8 cellular contexts compared by ENCODE assay signal in the genomic region with DNA sequence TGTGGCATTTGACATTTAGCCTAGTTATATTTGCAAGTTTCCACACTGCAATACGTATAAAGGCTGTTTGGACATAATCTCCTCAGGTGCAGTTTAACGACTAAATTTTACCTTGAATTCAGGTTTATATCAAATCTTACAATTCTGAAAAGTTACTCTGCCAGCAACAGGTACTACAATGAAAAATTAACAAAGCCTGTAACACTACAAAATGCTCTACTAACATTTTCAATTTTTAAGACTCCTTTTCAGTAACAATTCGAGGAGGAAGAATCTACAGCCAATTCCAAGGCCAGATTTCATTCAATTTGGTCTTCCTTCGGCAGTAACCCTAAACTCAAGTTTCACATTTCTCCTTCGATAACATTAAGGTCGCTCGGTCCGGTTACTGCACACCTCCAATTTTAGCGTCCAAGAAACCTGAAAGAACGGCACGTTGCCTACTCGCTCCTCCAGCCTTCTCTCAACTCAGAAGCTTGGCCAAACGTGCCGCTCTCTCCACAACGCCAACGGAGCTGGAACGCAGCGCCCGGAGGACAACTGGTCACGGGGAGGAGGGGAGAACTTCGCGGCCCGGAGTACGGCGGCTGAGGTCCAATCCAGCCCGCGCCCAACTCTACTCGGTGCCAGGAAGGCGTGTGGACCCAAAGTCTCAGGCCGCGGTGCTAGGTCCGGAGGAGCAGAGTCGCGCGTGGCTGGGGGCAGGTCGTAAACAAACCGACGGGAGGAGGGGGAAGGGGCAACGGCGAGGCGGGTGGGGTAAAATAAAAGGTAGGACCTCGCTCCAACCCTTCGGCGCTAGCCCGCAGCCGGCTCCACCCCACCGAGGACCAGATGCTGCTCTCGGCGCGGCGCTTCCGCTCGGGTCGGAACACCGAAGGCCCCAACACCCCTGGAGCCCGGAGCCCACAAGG. TPM values are rescaled to one million over a fixed set of nuclear protein-coding genes. Genes with fewer than 3 reads are reported as not detected.
DNase-seq lines count a peak whose midpoint lies in the region; ATAC-seq and TF ChIP-seq lines count a peak whose summit lies in the region.

No MANE protein-coding gene starts in this region.

- H3K9me3 ChIP-seq in ectodermal cell (ENCODE audit: control insufficient read depth, low read length) = no peaks in the 10 kb centered on the region
- H3K9me3 ChIP-seq in lung (ENCODE audit: control insufficient read depth in 2 of 2, insufficient read depth in 1 of 2, low read length in 1 of 2) = no peaks in the 10 kb centered on the region

- 2% methylated on average over 56 of the region's 56 CpGs for WGBS in ectodermal cell, 2 experiments
- 0 to 1% methylated on average over 47 to 56 of the region's 56 CpGs for WGBS in lung, 2 donors

- peak overlapping the region; percentile 77 for H3K4me2 ChIP-seq in KMS-11

- H3K4me1 ChIP-seq in KMS-11 (ENCODE audit: low read depth, poor library complexity, severe bottlenecking) = peaks cover 21% of the 10 kb centered on the region
- H3K4me1 ChIP-seq in ectodermal cell (ENCODE audit: control insufficient read depth, insufficient read depth, low read length) = no peaks in the 10 kb centered on the region
- peaks cover 4 to 5% of the 10 kb centered on the region in 2 donors for H3K4me1 ChIP-seq in lung (ENCODE audit: control insufficient read depth in 2 of 2, insufficient read depth in 2 of 2, low read length in 2 of 2)

- H2AFZ ChIP-seq in KMS-11 (ENCODE audit: low read depth) = peak overlapping the region; percentile 85; the same call in 1 of the 2 replicates

- peak overlapping the region; percentile 92 for H3K9ac ChIP-seq in KMS-11

- H3K4me3 ChIP-seq in KMS-11 (IDR thresholded peaks at IDR 0.05; ENCODE audit: insufficient read depth, low read depth, low read length) (no peak overlapping the region), ectodermal cell (ENCODE audit: insufficient read depth, low read depth, low read length) (peak overlapping the region; percentile 91), lung (peak overlapping the region; percentile 86)

- peaks cover 4% of the 10 kb centered on the region; the same call in 1 of the 2 replicates for H4K20me1 ChIP-seq in KMS-11 (ENCODE audit: insufficient read depth)

- H3K27me3 ChIP-seq in KMS-11 (ENCODE audit: insufficient read depth, low read depth) = no peaks in the 10 kb centered on the region
- peaks cover 16% of the 10 kb centered on the region for H3K27me3 ChIP-seq in ectodermal cell (ENCODE audit: control insufficient read depth, insufficient read depth, low read length, poor library complexity, severe bottlenecking)
- H3K27me3 ChIP-seq in lung (ENCODE audit: control insufficient read depth, insufficient read depth) = no peaks in the 10 kb centered on the region

- H3K79me2 ChIP-seq in KMS-11 (ENCODE audit: insufficient read depth, low read depth) = peaks cover 50% of the 10 kb centered on the region

- H3K36me3 ChIP-seq in KMS-11 (ENCODE audit: insufficient read depth) = no peaks in the 10 kb centered on the region
- H3K36me3 ChIP-seq in ectodermal cell (ENCODE audit: control insufficient read depth, insufficient read depth, low read length) = no peaks in the 10 kb centered on the region
- H3K36me3 ChIP-seq in lung (ENCODE audit: control insufficient read depth in 2 of 2, insufficient read depth in 2 of 2, low read length in 2 of 2) = no peaks in the 10 kb centered on the region

- H3K27ac ChIP-seq in KMS-11 (peak overlapping the region; percentile 78), ectodermal cell (ENCODE audit: insufficient read depth, low read depth, low read length, poor library complexity, severe bottlenecking) (no peak overlapping the region), lung (ENCODE audit: low read depth in 1 of 2, low read length in 1 of 2) (peak overlapping the region; percentile 98)

- ATAC-seq in GM21786 (IDR thresholded peaks at IDR 0.05; ENCODE audit: unreplicated experiment) = peak; percentile 5
- peak; percentile 42 for ATAC-seq in lung (ENCODE audit: insufficient read depth, low FRiP score)

- DNase-seq in GM04503 (ENCODE audit: low read depth) = peak; percentile 21
- peak; percentile 3 to 10 for DNase-seq in activated CD4-positive, alpha-beta T cell treated with anti-CD3 and anti-CD28 coated beads for 24 hours (ENCODE audit: low read depth in 2 of 2)
- peak; percentile 76 for DNase-seq in lung (ENCODE audit: low spot score)
- DNase-seq in stimulated activated CD8-positive, alpha-beta memory T cell treated with anti-CD3 and anti-CD28 coated beads, Interleukin-12 subunit alpha, Interleukin-12 subunit beta, amount 100 ng/mL, for 24 hours (ENCODE audit: extremely low read depth) = peak; percentile 15
- no peak for DNase-seq in GM19240 (ENCODE audit: insufficient read length, low spot score)

- TF ChIP-seq CTCF in KMS-11 (conservative IDR thresholded peaks at IDR 0.05; ENCODE audit: low read depth, low read length) (no peak), lung (IDR thresholded peaks at IDR 0.05; ENCODE audit: control extremely low read depth, extremely low read depth) (no peak)

RNA-seq across cellular contexts. Expression of a gene that starts 0.7 kb away (rescaled TPM):
- 12.3 TPM for polyA plus RNA-seq in ectodermal cell (2013, experiment 1 of 4)
- polyA plus RNA-seq in ectodermal cell (2013, experiment 2 of 4) = 12.9 TPM
- 11.5 TPM for polyA plus RNA-seq in ectodermal cell (2013, experiment 3 of 4)
- polyA plus RNA-seq in ectodermal cell (2013, experiment 4 of 4) = 10.5 TPM
- total RNA-seq in lung = 10 to 100 TPM; 36.9 to 98.3 TPM
- 1 to 10 TPM; 5.0 to 8.4 TPM for polyA plus RNA-seq in lung
